In the genomic region with DNA sequence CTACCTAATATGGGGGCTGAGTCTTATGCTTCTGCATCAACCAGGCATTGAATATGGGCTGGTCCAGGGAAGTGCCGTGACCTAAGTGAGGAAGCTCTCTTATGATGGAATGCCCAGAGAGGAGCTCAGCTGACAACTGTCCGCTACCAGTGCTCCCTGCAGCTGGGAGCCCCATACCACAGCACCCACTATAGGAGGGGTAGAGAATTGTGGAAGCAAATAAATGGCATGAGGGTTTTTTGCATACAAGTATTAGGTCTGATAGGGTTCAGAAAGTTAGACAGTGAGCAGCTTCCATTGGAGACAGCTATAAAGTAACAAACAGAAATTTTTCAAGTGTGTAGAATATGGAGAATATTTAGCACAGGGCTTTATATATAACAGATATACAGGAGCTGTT, we compare ENCODE assay signal across 1 cellular context.
TF ChIP-seq lines count a peak whose summit lies in the region.

No MANE protein-coding gene starts in this region.

TF ChIP-seq in H1, 55 proteins besides CTCF, POLR2A, EP300 and RAD21:
- no peak for TF ChIP-seq TEAD4 (IDR thresholded peaks at IDR 0.05; ENCODE audit: low read depth, low read length)
- TF ChIP-seq SUZ12 (IDR thresholded peaks at IDR 0.05; ENCODE audit: low read length): no peak
- TF ChIP-seq PHF8 (conservative IDR thresholded peaks at IDR 0.05; ENCODE audit: low read depth, low read length): no peak
- TF ChIP-seq SP1 (IDR thresholded peaks at IDR 0.05; ENCODE audit: low read depth, low read length): no peak
- no peak for TF ChIP-seq SIN3A (conservative IDR thresholded peaks at IDR 0.05 in 1 of 2, IDR thresholded peaks at IDR 0.05 in 1 of 2; ENCODE audit: low read depth in 1 of 2, low read length in 2 of 2)
- TF ChIP-seq, protein P1, sequence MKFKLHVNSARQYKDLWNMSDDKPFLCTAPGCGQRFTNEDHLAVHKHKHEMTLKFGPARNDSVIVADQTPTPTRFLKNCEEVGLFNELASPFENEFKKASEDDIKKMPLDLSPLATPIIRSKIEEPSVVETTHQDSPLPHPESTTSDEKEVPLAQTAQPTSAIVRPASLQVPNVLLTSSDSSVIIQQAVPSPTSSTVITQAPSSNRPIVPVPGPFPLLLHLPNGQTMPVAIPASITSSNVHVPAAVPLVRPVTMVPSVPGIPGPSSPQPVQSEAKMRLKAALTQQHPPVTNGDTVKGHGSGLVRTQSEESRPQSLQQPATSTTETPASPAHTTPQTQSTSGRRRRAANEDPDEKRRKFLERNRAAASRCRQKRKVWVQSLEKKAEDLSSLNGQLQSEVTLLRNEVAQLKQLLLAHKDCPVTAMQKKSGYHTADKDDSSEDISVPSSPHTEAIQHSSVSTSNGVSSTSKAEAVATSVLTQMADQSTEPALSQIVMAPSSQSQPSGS (IDR thresholded peaks at IDR 0.05; ENCODE audit: low read length): no peak
- TF ChIP-seq HDAC6 (IDR thresholded peaks at IDR 0.05; ENCODE audit: low read depth, low read length): no peak
- TF ChIP-seq BCL11A (IDR thresholded peaks at IDR 0.05; ENCODE audit: low read depth in 2 of 2, low read length in 2 of 2): no peak
- no peak for TF ChIP-seq HDAC2 (IDR thresholded peaks at IDR 0.05; ENCODE audit: borderline replicate concordance in 1 of 2, low read depth in 2 of 2, low read length in 2 of 2)
- no peak for TF ChIP-seq TAF1 (IDR thresholded peaks at IDR 0.05; ENCODE audit: low read depth, low read length)
TF ChIP-seq in H1: peak in this region for 0.
